2 cellular contexts compared by ENCODE assay signal in the genomic region with DNA sequence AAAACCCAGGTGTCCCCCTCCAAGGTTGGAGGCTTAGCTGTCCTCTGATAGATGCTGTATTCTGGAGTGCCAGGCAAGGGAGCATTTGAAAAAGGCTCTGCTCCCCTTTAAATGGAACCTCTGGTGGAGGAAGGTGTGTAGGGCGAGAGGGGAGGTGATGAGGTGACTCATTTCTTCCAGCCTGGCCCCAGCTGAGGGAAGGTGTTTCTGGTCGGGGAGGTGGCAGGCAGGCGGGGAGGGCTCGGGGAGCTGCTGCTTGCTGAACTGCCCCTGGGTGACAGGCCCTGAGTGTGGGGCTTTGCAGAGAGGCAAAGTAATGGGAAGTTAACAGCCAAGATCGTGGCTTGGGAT.
A peak's percentile ranks its signal among the peaks of the same experiment; 100 is the strongest.
TF ChIP-seq lines count a peak whose summit lies in the region.

No MANE protein-coding gene starts in this region.

TF ChIP-seq in HCT116, 20 proteins besides CTCF, POLR2A, EP300 and RAD21:
- TF ChIP-seq POLR2AphosphoS5 (IDR thresholded peaks at IDR 0.05; ENCODE audit: low read depth, low read length) (peak; percentile 35; the same call in 1 of the 2 replicates), FOSL1 (IDR thresholded peaks at IDR 0.05; ENCODE audit: low read depth) (peak; percentile 89), ELF1 (IDR thresholded peaks at IDR 0.05; ENCODE audit: borderline replicate concordance, low read depth) (no peak), SIN3A (IDR thresholded peaks at IDR 0.05; ENCODE audit: low read depth) (no peak), SP1 (IDR thresholded peaks at IDR 0.05; ENCODE audit: low read depth) (peak; percentile 70), ZNF274 (IDR thresholded peaks at IDR 0.05; ENCODE audit: low read depth, low read length) (no peak), TCF7L2 (IDR thresholded peaks at IDR 0.05; ENCODE audit: borderline replicate concordance, extremely low read depth, insufficient read depth, insufficient read length) (no peak), JUND (IDR thresholded peaks at IDR 0.05) (peak; percentile 90), SRF (IDR thresholded peaks at IDR 0.05; ENCODE audit: low read depth) (no peak), EGR1 (IDR thresholded peaks at IDR 0.05; ENCODE audit: low read depth) (no peak), EZH2 (IDR thresholded peaks at IDR 0.05) (no peak)
- TF ChIP-seq, protein P1, sequence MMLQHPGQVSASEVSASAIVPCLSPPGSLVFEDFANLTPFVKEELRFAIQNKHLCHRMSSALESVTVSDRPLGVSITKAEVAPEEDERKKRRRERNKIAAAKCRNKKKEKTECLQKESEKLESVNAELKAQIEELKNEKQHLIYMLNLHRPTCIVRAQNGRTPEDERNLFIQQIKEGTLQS (IDR thresholded peaks at IDR 0.05): no peak

TF ChIP-seq in K562, 482 proteins besides CTCF, POLR2A, EP300 and RAD21:
- no peak for TF ChIP-seq BACH1 (tag; IDR thresholded peaks at IDR 0.05)
- TF ChIP-seq JUND (IDR thresholded peaks at IDR 0.05; ENCODE audit: borderline replicate concordance, low read depth, low read length): peak; percentile 22; the same call in 1 of the 2 replicates
- TF ChIP-seq JUND (tag; IDR thresholded peaks at IDR 0.05; ENCODE audit: borderline replicate concordance, low read depth, low read length): no peak
